ENCODE assay signal across 7 cellular contexts in genomic region chr1:168321945-168322344, GRCh38. TPM values are rescaled to one million over a fixed set of nuclear protein-coding genes. Genes with fewer than 3 reads are reported as not detected.
DNase-seq lines count a peak whose midpoint lies in the region; ATAC-seq and TF ChIP-seq lines count a peak whose summit lies in the region.

No MANE protein-coding gene starts in this region.

- no peaks in the 10 kb centered on the region for H3F3A ChIP-seq in Loucy (ENCODE audit: low read depth)

- TF ChIP-seq CTCF in GM12872 (IDR thresholded peaks at IDR 0.05; ENCODE audit: insufficient read depth, low read depth, low read length), result peak; percentile 11; the same call in 1 of the 3 replicates
- peak; percentile 69 for TF ChIP-seq CTCF in Loucy (conservative IDR thresholded peaks at IDR 0.05; ENCODE audit: low read length)

- H3K27me3 ChIP-seq in Loucy (ENCODE audit: insufficient read depth, low read length, poor library complexity, severe bottlenecking) (no peaks in the 10 kb centered on the region), adipocyte (replicated peaks; ENCODE audit: control insufficient read depth, insufficient read depth, low read length) (no peaks in the 10 kb centered on the region)

- no peaks in the 10 kb centered on the region for H3K9me3 ChIP-seq in Loucy (ENCODE audit: insufficient read depth, low read depth, low read length)
- no peaks in the 10 kb centered on the region for H3K9me3 ChIP-seq in adipocyte (ENCODE audit: control insufficient read depth, low read length)

- no peak overlapping the region for H3K4me2 ChIP-seq in Loucy (ENCODE audit: low read depth, low read length, poor library complexity, severe bottlenecking)

- H3K9me2 ChIP-seq in Loucy (replicated peaks; ENCODE audit: low read depth, low read length), result no peaks in the 10 kb centered on the region

- H3K4me1 ChIP-seq in Loucy (ENCODE audit: insufficient read depth, low read length, poor library complexity, severe bottlenecking), result peaks cover 25% of the 10 kb centered on the region
- peaks cover 9% of the 10 kb centered on the region for H3K4me1 ChIP-seq in adipocyte (ENCODE audit: control insufficient read depth, insufficient read depth, low read length)

- no peak overlapping the region for H2AFZ ChIP-seq in Loucy (ENCODE audit: low read length)

- H3K79me2 ChIP-seq in Loucy (ENCODE audit: insufficient read depth, low read length), result no peaks in the 10 kb centered on the region

- H3K9ac ChIP-seq in Loucy (ENCODE audit: low read depth, low read length, poor library complexity, severe bottlenecking), result no peak overlapping the region
- H3K9ac ChIP-seq in adipocyte (ENCODE audit: low read length), result no peak overlapping the region

- no peaks in the 10 kb centered on the region for H3K36me3 ChIP-seq in Loucy (ENCODE audit: insufficient read depth, low read length)
- no peaks in the 10 kb centered on the region for H3K36me3 ChIP-seq in adipocyte (ENCODE audit: control insufficient read depth, insufficient read depth, low read length, severe bottlenecking)

- DNase-seq in adipocyte (ENCODE audit: low read depth), result peak; percentile 40
- peak; percentile 7 for DNase-seq in midbrain (lab: John Stamatoyannopoulos, UW)
- no peak for DNase-seq in G401 (ENCODE audit: low spot score)

- ATAC-seq in HG02763 (IDR thresholded peaks at IDR 0.05; ENCODE audit: unreplicated experiment) (no peak), HG03521 (IDR thresholded peaks at IDR 0.05; ENCODE audit: unreplicated experiment) (no peak)

- H3K4me3 ChIP-seq in Loucy (ENCODE audit: low read length, poor library complexity, severe bottlenecking), result no peak overlapping the region
- no peak overlapping the region for H3K4me3 ChIP-seq in adipocyte (ENCODE audit: low read length)

- no peaks in the 10 kb centered on the region for H4K20me1 ChIP-seq in Loucy (ENCODE audit: insufficient read depth, low read length, poor library complexity, severe bottlenecking)

- in situ Hi-C loops in G401 (cut with HindIII; ENCODE audit: low sequenced_read_pairs), result no loop called here

RNA-seq across cellular contexts. Expression of gene TBX19, which starts 41.3 kb away (rescaled TPM):
- total RNA-seq in G401 (2014; rRNA removed; shearing (Covaris generic)), result 0.07 TPM in 1 of 2 replicates, not detected in the other
